ENCODE assay signal across 8 cellular contexts in the genomic region with DNA sequence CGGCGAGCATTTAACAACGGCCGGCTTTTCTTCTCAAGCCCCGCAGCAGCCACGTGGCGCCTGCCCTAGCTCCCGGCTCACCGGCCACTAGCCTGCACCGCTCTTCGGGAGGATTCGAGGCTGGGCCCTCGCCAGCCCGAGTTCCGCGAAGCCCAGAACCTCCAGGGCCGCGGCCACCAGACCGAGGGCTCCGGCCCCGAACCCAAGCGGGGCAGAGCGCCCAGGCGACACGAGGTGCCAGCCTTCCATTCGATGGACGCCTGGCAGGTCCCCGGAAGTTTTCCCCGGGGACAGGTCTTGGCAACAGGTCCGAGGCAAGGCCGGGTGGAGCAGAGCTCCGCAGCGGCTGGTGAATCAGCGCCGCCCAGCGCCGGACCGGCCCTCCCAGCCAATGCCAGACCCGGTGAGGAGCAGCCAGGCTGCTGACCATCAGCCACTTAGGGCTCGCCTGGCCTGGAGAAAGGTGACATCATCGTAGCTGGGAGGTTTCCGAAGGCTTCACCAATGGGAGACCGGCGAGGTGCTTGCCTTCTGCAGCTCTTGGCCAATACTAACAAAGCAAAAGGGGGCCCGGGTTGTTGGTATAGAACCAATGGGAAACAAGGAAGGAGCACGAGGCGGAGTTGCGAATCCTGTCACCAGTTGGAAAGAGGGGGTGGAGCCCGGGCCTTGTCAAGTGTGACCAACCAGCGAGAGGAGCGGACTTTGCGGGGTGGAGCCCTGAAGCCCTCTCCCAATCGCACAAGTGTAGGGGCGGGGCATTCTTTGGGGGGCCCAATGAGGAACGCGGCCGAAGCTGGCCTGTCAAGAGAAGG. TPM values are rescaled to one million over a fixed set of nuclear protein-coding genes. Genes with fewer than 3 reads are reported as not detected.
DNase-seq lines count a peak whose midpoint lies in the region; ATAC-seq and TF ChIP-seq lines count a peak whose summit lies in the region.

No MANE protein-coding gene starts in this region.

- peak; percentile 100 for DNase-seq in DMS114 treated with DMSO at 0.1 percent for 48 hours (lab: John Stamatoyannopoulos, UW; ENCODE audit: unreplicated experiment)
- peak; percentile 92 for DNase-seq in HuH-7.5 (ENCODE audit: low spot score)
- DNase-seq in OCI-LY7 (ENCODE audit: low spot score), result peak; percentile 100
- peak; percentile 99 for DNase-seq in activated T-cell treated with anti-CD3 and anti-CD28 coated beads for 48 hours (ENCODE audit: low read depth)
- DNase-seq in epithelial cell of prostate (ENCODE audit: low read depth, low spot score), result peak; percentile 100
- peak; percentile 99 to 100 (median 100) for DNase-seq in mucosa of descending colon
- DNase-seq in stimulated activated CD8-positive, alpha-beta memory T cell treated with anti-CD3 and anti-CD28 coated beads, Interleukin-4, amount 100 ng/mL, for 24 hours (ENCODE audit: low read depth), result peak; percentile 100

- H3K4me2 ChIP-seq in OCI-LY7 (ENCODE audit: low read length), result peak overlapping the region; percentile 92

- no peaks in the 10 kb centered on the region for H4K20me1 ChIP-seq in OCI-LY7 (ENCODE audit: insufficient read depth, low read length)

- peak overlapping the region; percentile 91 for H3K4me3 ChIP-seq in OCI-LY7 (ENCODE audit: low read depth, low read length, poor library complexity, severe bottlenecking)
- H3K4me3 ChIP-seq in mucosa of descending colon, result peak overlapping the region; percentile 79

- H3K36me3 ChIP-seq in OCI-LY7 (ENCODE audit: insufficient read depth, low read length), result peaks cover 15% of the 10 kb centered on the region; the same call in 1 of the 2 replicates
- H3K36me3 ChIP-seq in mucosa of descending colon (ENCODE audit: low read depth), result peaks cover 7% of the 10 kb centered on the region

- H3K9me3 ChIP-seq in OCI-LY7 (ENCODE audit: low read length) (no peaks in the 10 kb centered on the region), mucosa of descending colon (no peaks in the 10 kb centered on the region)

- intact Hi-C loops in OCI-LY7 (cut with micrococcal nuclease; ENCODE audit: unreplicated experiment), result loop anchor here (1.0 to 5.0 kb wide), 7 partner anchors 156 to 387 kb away; partner anchors contain the start of genes SNRPG and TIA1
- intact Hi-C loops in mucosa of descending colon (cut with DNase I, micrococcal nuclease), result loop anchor here (5.0 to 10.0 kb wide), 4 partner anchors 150 to 230 kb away; no protein-coding TSS in a partner anchor

- H3K27ac ChIP-seq in OCI-LY7 (ENCODE audit: low read depth, low read length, poor library complexity, severe bottlenecking) (peak overlapping the region; percentile 58), epithelial cell of prostate (peak overlapping the region; percentile 88)

- H3K9me2 ChIP-seq in OCI-LY7 (ENCODE audit: insufficient read depth, low read length), result no peaks in the 10 kb centered on the region

- no TSS peak for BruUV-seq in OCI-LY7 (replicated peaks; lab: Mats Ljungman, UMichigan)

- ATAC-seq in GM21526 (IDR thresholded peaks at IDR 0.05; ENCODE audit: low FRiP score, unreplicated experiment) (peak; percentile 81), mucosa of descending colon (peak; percentile 89)

- POLR2A ChIA-PET in OCI-LY7 (lab: Charles Lee), result interaction anchor here (0.6 to 3.2 kb wide), 35 partner anchors 9 to 379 kb away, joined by 3 to 19 read pairs (median 5); partner anchors contain the start of genes C2orf42, PCYOX1, SNRNP27 and SNRPG

- H3K4me1 ChIP-seq in OCI-LY7 (ENCODE audit: insufficient read depth, low read length, poor library complexity, severe bottlenecking) (peaks cover 40% of the 10 kb centered on the region), mucosa of descending colon (ENCODE audit: low read depth) (peaks cover 5% of the 10 kb centered on the region)

- H2AFZ ChIP-seq in OCI-LY7 (ENCODE audit: low read length), result peak overlapping the region; percentile 74; the same call in 1 of the 2 replicates

- CTCF ChIA-PET in OCI-LY7 (lab: Charles Lee; ENCODE audit: unreplicated experiment), result interaction anchor here (0.9 to 1.5 kb wide), 5 partner anchors 21 to 389 kb away, joined by 3 to 6 read pairs (median 4); partner anchors contain the start of gene SNRNP27

- no peaks in the 10 kb centered on the region for H3K79me2 ChIP-seq in OCI-LY7 (ENCODE audit: insufficient read depth, low read depth, low read length)

- TF ChIP-seq CTCF in OCI-LY7 (conservative IDR thresholded peaks at IDR 0.05; ENCODE audit: low read length) (peak; percentile 50; the same call in 1 of the 2 replicates), mucosa of descending colon (IDR thresholded peaks at IDR 0.05) (peak; percentile 18)

RNA-seq across cellular contexts. Expression of gene MXD1, which starts 0.5 kb away (rescaled TPM):
- total RNA-seq in OCI-LY7 (2014; rRNA removed; shearing (Covaris generic)), result 1.1 and 2.2 TPM in 2 replicates
- total RNA-seq in OCI-LY7 (2022) (2.8 and 2.9 TPM in 2 replicates), mucosa of descending colon (100 to 1,000 TPM in 2 of 3 donors, 10 to 100 TPM in 1; 98.6 to 202 (median 122) TPM)

RNA-seq across cellular contexts. Expression of gene SNRNP27, which starts 20.7 kb away (rescaled TPM):
- total RNA-seq in OCI-LY7 (2014; rRNA removed; shearing (Covaris generic)), result 42.2 and 61.9 TPM in 2 replicates
- 76.0 and 82.4 TPM in 2 replicates for total RNA-seq in OCI-LY7 (2022)
- 10 to 100 TPM; 23.9 to 37.5 (median 34.5) TPM for total RNA-seq in mucosa of descending colon

RNA-seq across cellular contexts. Expression of gene ASPRV1, which starts 47.0 kb away (rescaled TPM):
- total RNA-seq in OCI-LY7 (2014; rRNA removed; shearing (Covaris generic)), result 0.88 and 1.4 TPM in 2 replicates
- 0.77 and 1.3 TPM in 2 replicates for total RNA-seq in OCI-LY7 (2022)
- total RNA-seq in mucosa of descending colon, result 1 to 10 TPM in 1 of 3 donors, under 1 TPM in 2; 0.55 to 1.1 (median 0.55) TPM

Comparison
In these comparisons a context has a peak if more than half of its experiments do, and no peak if none do; other contexts are left out.
1. Peak in every context shown above with its lines: DNase-seq, ATAC-seq, H3K4me3 ChIP-seq and H3K27ac ChIP-seq.
2. RNA of gene MXD1, which starts 0.5 kb away (total RNA-seq): 98.6 to 202 TPM in mucosa of descending colon; 1.1 to 2.9 TPM in OCI-LY7; every median in the first group is over 10 times any median in the second.